15 cellular contexts compared by ENCODE assay signal in genomic region chr3:186180151-186180550, GRCh38.
"Had no signal": no experiment of that assay in that cellular context is flagged by ENCODE, and none has a peak within 500 bp of the region (broad histone marks: within the 10 kb centered on the region; RNA-seq: fewer than 3 reads in every experiment).

No MANE protein-coding gene starts in this region.

- H3K4me1 ChIP-seq: neural progenitor cell, pancreas, tibial artery, upper lobe of right lung, vagina had no signal

- H3K9me3 ChIP-seq: heart left ventricle, pancreas, tibial artery, upper lobe of right lung, vagina had no signal

- H3K4me2 ChIP-seq: neural progenitor cell had no signal

- DNase-seq: cerebellar nuclear complex; foreskin melanocyte; heart left ventricle; naive thymus-derived CD4-positive, alpha-beta T cell; pancreas; right cardiac atrium; small intestine; stimulated activated CD4-positive, alpha-beta T cell treated with anti-CD3 and anti-CD28 coated beads, Interleukin-12 subunit alpha, Interleukin-12 subunit beta, amount 100 ng/mL, for 4 hours; stimulated activated naive CD4-positive, alpha-beta T cell treated with Interleukin-2 at 50 U/mL for 16 hours; tibial artery; upper lobe of right lung had no signal

- H3K4me3 ChIP-seq: heart left ventricle, neural progenitor cell, pancreas, tibial artery, upper lobe of right lung, vagina had no signal

- H3K9me3 Mint-ChIP-seq: naive thymus-derived CD4-positive, alpha-beta T cell; neural progenitor cell had no signal

- H2AFZ ChIP-seq: neural progenitor cell had no signal

- H3K9ac ChIP-seq: neural progenitor cell had no signal

- H3K27ac ChIP-seq: heart left ventricle, neural progenitor cell, pancreas, tibial artery, upper lobe of right lung, vagina had no signal

- H3K27me3 Mint-ChIP-seq: dendritic cell treated with granulocyte-macrophage colony-stimulating factor and Interleukin-4, amounts not matched to agents 40 ng/mL and 50 ng/mL, for 4 days had no signal

- H3K27me3 ChIP-seq: heart left ventricle, pancreas, tibial artery, upper lobe of right lung, vagina had no signal

- H3K36me3 ChIP-seq: neural progenitor cell, pancreas, upper lobe of right lung, vagina had no signal

- H3K36me3 Mint-ChIP-seq: naive thymus-derived CD4-positive, alpha-beta T cell; neural progenitor cell had no signal

- H3K27ac Mint-ChIP-seq: dendritic cell treated with granulocyte-macrophage colony-stimulating factor and Interleukin-4, amounts not matched to agents 40 ng/mL and 50 ng/mL, for 4 days; naive thymus-derived CD4-positive, alpha-beta T cell; neural progenitor cell; progenitor cell of endocrine pancreas had no signal

- H3K4me3 Mint-ChIP-seq: dendritic cell treated with granulocyte-macrophage colony-stimulating factor and Interleukin-4, amounts not matched to agents 40 ng/mL and 50 ng/mL, for 4 days; naive thymus-derived CD4-positive, alpha-beta T cell; neural progenitor cell had no signal
